9 cellular contexts compared by ENCODE assay signal in genomic region chr2:10835052-10835970, GRCh38. TPM values are rescaled to one million over a fixed set of nuclear protein-coding genes. Genes with fewer than 3 reads are reported as not detected.
A peak's percentile ranks its signal among the peaks of the same experiment; 100 is the strongest.
DNase-seq lines count a peak whose midpoint lies in the region; ATAC-seq and TF ChIP-seq lines count a peak whose summit lies in the region.
"Had no signal": no experiment of that assay in that cellular context is flagged by ENCODE, and none has a peak within 500 bp of the region (broad histone marks: within the 10 kb centered on the region; RNA-seq: fewer than 3 reads in every experiment).

No MANE protein-coding gene starts in this region.

- no peak overlapping the region for H3K9ac ChIP-seq in HUES6 (ENCODE audit: low read length)

- H3K27me3 Mint-ChIP-seq in activated naive CD4-positive, alpha-beta T cell treated with anti-CD3 and anti-CD28 coated beads for 36 hours (ENCODE audit: low read depth) = no peaks in the 10 kb centered on the region

- H3K27me3 ChIP-seq in HUES6 (ENCODE audit: control insufficient read depth, insufficient read depth, low read length) (peaks cover 24% of the 10 kb centered on the region), SJSA1 (replicated peaks) (peaks cover 15% of the 10 kb centered on the region; the same call in 1 of the 2 replicates), right atrium auricular region (no peaks in the 10 kb centered on the region), spleen (replicated peaks in 1 of 7) (peaks cover 0 to 59% (median 6%) of the 10 kb centered on the region in 7 donors)

- TF ChIP-seq POLR2A in spleen (IDR thresholded peaks at IDR 0.05) = no peak

- H3K4me1 ChIP-seq in HUES6 (ENCODE audit: control insufficient read depth, insufficient read depth, low read length) (peaks cover 14% of the 10 kb centered on the region), SJSA1 (replicated peaks) (no peaks in the 10 kb centered on the region), right atrium auricular region (peaks cover 0 to 17% of the 10 kb centered on the region in 2 donors), spleen (peaks cover 4 to 51% (median 28%) of the 10 kb centered on the region in 6 donors)

- no peaks in the 10 kb centered on the region for H3K36me3 Mint-ChIP-seq in activated naive CD4-positive, alpha-beta T cell treated with anti-CD3 and anti-CD28 coated beads for 36 hours (ENCODE audit: low read depth)

- no peak overlapping the region for H3K4me3 Mint-ChIP-seq in activated naive CD4-positive, alpha-beta T cell treated with anti-CD3 and anti-CD28 coated beads for 36 hours
- H3K4me3 Mint-ChIP-seq: IgD-negative memory B cell had no signal

- H3K36me3 ChIP-seq in HUES6 (ENCODE audit: control insufficient read depth, insufficient read depth, low read length) (no peaks in the 10 kb centered on the region), SJSA1 (no peaks in the 10 kb centered on the region), right atrium auricular region (no peaks in the 10 kb centered on the region), spleen (no peaks in the 10 kb centered on the region)

- H3K9me3 ChIP-seq in HUES6 (ENCODE audit: control insufficient read depth, insufficient read depth, low read depth, low read length) (no peaks in the 10 kb centered on the region), SJSA1 (replicated peaks) (peaks cover 4% of the 10 kb centered on the region; the same call in 1 of the 2 replicates), right atrium auricular region (no peaks in the 10 kb centered on the region), spleen (peaks cover 0 to 6% (median 1%) of the 10 kb centered on the region in 8 donors)

- H3K4me3 ChIP-seq in HUES6 (ENCODE audit: low read depth, low read length) (peak overlapping the region; percentile 30; the same call in 1 of the 2 replicates), SJSA1 (no peak overlapping the region), right atrium auricular region (no peak overlapping the region), spleen (peak overlapping the region in 1 of 8 donors; percentile 13)

- TF ChIP-seq CTCF in right atrium auricular region (IDR thresholded peaks at IDR 0.05) (peak; percentile 71 to 89), spleen (IDR thresholded peaks at IDR 0.05 in 8 of 11, conservative IDR thresholded peaks at IDR 0.05 in 3 of 11) (peak; percentile 41 to 90 (median 74))

- H3K27ac ChIP-seq in HUES6 (ENCODE audit: low read depth, low read length) = no peak overlapping the region
- no peak overlapping the region for H3K27ac ChIP-seq in SJSA1
- H3K27ac ChIP-seq in right atrium auricular region = no peak overlapping the region
- H3K27ac ChIP-seq in spleen = no peak overlapping the region

- peaks cover 3% of the 10 kb centered on the region for H3K4me1 Mint-ChIP-seq in activated naive CD4-positive, alpha-beta T cell treated with anti-CD3 and anti-CD28 coated beads for 36 hours (ENCODE audit: low read depth)

- WGBS in spleen, 5 donors = 40 to 63% (median 42%) methylated on average over 29 to 48 of the region's 48 CpGs

- ATAC-seq in GM19452 (IDR thresholded peaks at IDR 0.05; ENCODE audit: unreplicated experiment) (peak; percentile 68), HG03097 (IDR thresholded peaks at IDR 0.05; ENCODE audit: low FRiP score, unreplicated experiment) (no peak)

- intact Hi-C loops in activated naive CD4-positive, alpha-beta T cell treated with anti-CD3 and anti-CD28 coated beads for 36 hours (cut with micrococcal nuclease) = loop anchor here (1.0 to 10.0 kb wide), 5 partner anchors 29 to 295 kb away; no protein-coding TSS in a partner anchor
- intact Hi-C loops in spleen (cut with DNase I; ENCODE audit: low total_unique reads) = loop anchor here (2.0 kb wide), 1 partner anchor 289 kb away; no protein-coding TSS in a partner anchor

- H3K9me3 Mint-ChIP-seq in activated naive CD4-positive, alpha-beta T cell treated with anti-CD3 and anti-CD28 coated beads for 36 hours = peaks cover 5% of the 10 kb centered on the region

- no peak overlapping the region for H3K27ac Mint-ChIP-seq in activated naive CD4-positive, alpha-beta T cell treated with anti-CD3 and anti-CD28 coated beads for 36 hours
- H3K27ac Mint-ChIP-seq: IgD-negative memory B cell had no signal

- DNase-seq in CD1c-positive myeloid dendritic cell (ENCODE audit: extremely low spot score) (peak; percentile 70), SJSA1 (ENCODE audit: low read depth in 1 of 2, low spot score in 2 of 2) (peak; percentile 40 to 61), right atrium auricular region (ENCODE audit: low spot score) (no peak), spleen (peak; percentile 91)
- peak; percentile 90 for DNase-seq in activated naive CD4-positive, alpha-beta T cell treated with anti-CD3 and anti-CD28 coated beads for 36 hours

- CTCF ChIA-PET in activated naive CD4-positive, alpha-beta T cell treated with anti-CD3 and anti-CD28 coated beads for 36 hours (lab: Charles Lee) = interaction anchor here (0.6 to 7.1 kb wide), 20 partner anchors 12 to 747 kb away, joined by 3 to 93 read pairs (median 4); a partner anchor contains a TSS

RNA-seq across cellular contexts. Expression of gene PDIA6, which starts 22.7 kb away (rescaled TPM):
- total RNA-seq in SJSA1 (2014; rRNA removed; shearing (Covaris generic)) = 327 and 408 TPM in 2 replicates
- total RNA-seq in activated naive CD4-positive, alpha-beta T cell treated with anti-CD3 and anti-CD28 coated beads for 36 hours = 100 to 1,000 TPM; 103 to 106 TPM
- total RNA-seq in right atrium auricular region (10 to 100 TPM; 89.0 to 94.4 TPM), spleen (100 to 1,000 TPM; 100 to 164 (median 131) TPM)
- 10 to 100 TPM; 29.7 to 60.5 (median 56.0) TPM for polyA plus RNA-seq in spleen
